In the genomic region with DNA sequence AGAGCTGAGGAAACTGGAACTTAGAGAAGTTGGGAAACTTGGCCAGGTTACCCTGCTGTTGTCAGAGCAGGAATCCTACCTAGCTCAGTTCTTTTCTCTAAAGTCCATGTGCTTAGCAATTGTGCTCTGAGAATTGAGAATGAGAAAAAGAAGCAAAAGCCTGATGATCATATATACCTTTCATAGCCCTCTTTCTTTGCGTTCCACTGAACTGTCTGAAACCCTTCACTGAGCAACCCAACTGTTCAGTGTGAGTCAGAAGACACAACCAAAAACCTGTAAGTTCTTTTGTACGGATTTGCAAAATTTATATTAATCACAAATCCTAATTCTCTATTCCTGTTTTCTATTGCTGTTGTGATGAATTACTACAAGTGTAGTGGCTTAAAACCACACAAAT, we compare ENCODE assay signal across 20 cellular contexts.
"Had no signal": no experiment of that assay in that cellular context is flagged by ENCODE, and none has a peak within 500 bp of the region (broad histone marks: within the 10 kb centered on the region; RNA-seq: fewer than 3 reads in every experiment).

No MANE protein-coding gene starts in this region.

- DNase-seq: activated CD4-positive, alpha-beta T cell treated with anti-CD3 and anti-CD28 coated beads, Interleukin-2, amount 10 ng/mL, durations not matched to agents 7 days and 5 days; activated CD8-positive, alpha-beta memory T cell treated with anti-CD3 and anti-CD28 coated beads, Interleukin-2, amount 50 U/mL, for 4 hours; activated effector memory CD4-positive, alpha-beta T cell treated with Interleukin-2 at 50 U/mL for 16 hours; activated naive CD4-positive, alpha-beta T cell treated with anti-CD3 and anti-CD28 coated beads, Interleukin-2, amount 50 U/mL, for 16 hours; activated T-cell treated with anti-CD3 and anti-CD28 coated beads, Interleukin-2, amount 50 U/mL, for 4 hours; foreskin keratinocyte; hippocampal formation; left cardiac atrium; mesendoderm; naive thymus-derived CD8-positive, alpha-beta T cell; right cardiac atrium; stimulated activated CD4-positive, alpha-beta T cell treated with anti-CD3 and anti-CD28 coated beads, Interleukin-2, amount 100 ng/mL, for 48 hours; stimulated activated naive CD8-positive, alpha-beta T cell treated with anti-CD3 and anti-CD28 coated beads, Interleukin-15, amount 100 ng/mL, for 72 hours; trophoblast cell had no signal

- H3K27me3 ChIP-seq: breast epithelium, foreskin keratinocyte, suprapubic skin had no signal

- H3K4me1 ChIP-seq: breast epithelium, foreskin keratinocyte, prostate gland, suprapubic skin had no signal

- H3K27ac Mint-ChIP-seq: activated CD4-positive, alpha-beta T cell treated with anti-CD3 and anti-CD28 coated beads, Interleukin-2, amount 10 ng/mL, durations not matched to agents 7 days and 5 days; stimulated activated naive CD8-positive, alpha-beta T cell treated with anti-CD3 and anti-CD28 coated beads, Interleukin-15, amount 100 ng/mL, for 72 hours had no signal

- H3K27ac ChIP-seq: breast epithelium, coronary artery, foreskin keratinocyte, prostate gland, skin epidermis, suprapubic skin had no signal

- ATAC-seq: activated T-cell treated with anti-CD3 and anti-CD28 coated beads, Interleukin-2, amount 50 U/mL, for 4 hours; foreskin keratinocyte; left cardiac atrium; naive thymus-derived CD8-positive, alpha-beta T cell; right cardiac atrium; stimulated activated naive CD8-positive, alpha-beta T cell treated with anti-CD3 and anti-CD28 coated beads, Interleukin-15, amount 100 ng/mL, for 72 hours; WTC11 had no signal

- H3K9me3 Mint-ChIP-seq: activated CD4-positive, alpha-beta T cell treated with anti-CD3 and anti-CD28 coated beads, Interleukin-2, amount 10 ng/mL, durations not matched to agents 7 days and 5 days; activated T-cell treated with anti-CD3 and anti-CD28 coated beads, Interleukin-2, amount 50 U/mL, for 4 hours; naive thymus-derived CD8-positive, alpha-beta T cell; stimulated activated naive CD8-positive, alpha-beta T cell treated with anti-CD3 and anti-CD28 coated beads, Interleukin-15, amount 100 ng/mL, for 72 hours; WTC11 had no signal

- H3K9me3 ChIP-seq: breast epithelium, prostate gland, suprapubic skin had no signal

- H3K4me3 ChIP-seq: breast epithelium, coronary artery, prostate gland, skin epidermis, suprapubic skin had no signal

- H3K36me3 ChIP-seq: breast epithelium, prostate gland had no signal
